Comparison of ENCODE assay signal across 1 cellular context in the genomic region with DNA sequence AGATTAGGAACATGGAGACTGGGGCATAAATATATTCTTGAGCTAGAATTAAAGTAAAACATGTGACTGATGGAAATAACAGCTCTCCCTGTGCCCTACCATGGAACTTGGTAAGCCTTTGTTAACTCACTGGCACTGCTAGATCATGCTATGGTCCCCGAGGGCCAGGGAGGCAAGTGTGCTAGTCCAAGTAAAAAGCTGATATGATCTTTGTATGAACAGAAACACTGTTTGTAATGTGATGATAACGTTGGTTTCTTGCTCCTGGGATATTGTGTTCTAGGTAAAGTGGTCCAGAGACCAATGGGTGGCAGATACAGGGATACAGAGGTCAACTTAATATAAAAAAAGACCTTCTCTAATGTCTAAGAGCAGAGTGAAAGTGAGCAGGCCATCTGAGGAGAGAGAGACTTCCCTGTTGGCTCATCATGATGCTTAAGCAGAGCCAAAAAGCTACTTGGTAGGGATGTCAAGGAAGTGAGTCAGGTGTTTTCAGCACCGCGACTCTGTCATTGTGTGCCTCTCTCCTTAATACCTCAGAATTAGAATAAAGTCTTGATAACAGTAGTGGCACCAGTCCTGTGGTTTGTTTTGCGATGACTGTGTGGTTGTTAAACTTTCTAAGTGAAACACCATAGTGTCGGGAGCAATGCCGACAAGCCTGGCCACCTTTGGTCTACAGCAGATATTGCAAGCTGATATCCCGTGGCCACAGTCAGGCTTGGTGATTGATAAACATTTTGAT.
TF ChIP-seq lines count a peak whose summit lies in the region.

No MANE protein-coding gene starts in this region.

TF ChIP-seq in GM12878, 131 proteins besides CTCF, POLR2A, EP300 and RAD21 (continued from another document):
- TF ChIP-seq ZBTB40 (IDR thresholded peaks at IDR 0.05; ENCODE audit: borderline replicate concordance), result no peak
- TF ChIP-seq ATF3 (IDR thresholded peaks at IDR 0.05; ENCODE audit: borderline replicate concordance, extremely low read depth, low read depth, low read length), result no peak
- TF ChIP-seq CREM (IDR thresholded peaks at IDR 0.05; ENCODE audit: low read depth), result peak; percentile 25; the same call in 1 of the 2 replicates
- TF ChIP-seq NFYA (IDR thresholded peaks at IDR 0.05; ENCODE audit: borderline replicate concordance, low read depth, low read length), result no peak
- no peak for TF ChIP-seq E2F8 (IDR thresholded peaks at IDR 0.05; ENCODE audit: low read depth, partially characterized antibody)
- TF ChIP-seq NFXL1 (IDR thresholded peaks at IDR 0.05; ENCODE audit: borderline replicate concordance), result no peak
- TF ChIP-seq BACH1 (IDR thresholded peaks at IDR 0.05; ENCODE audit: borderline replicate concordance), result peak; percentile 58; the same call in 1 of the 2 replicates
- no peak for TF ChIP-seq KLF5 (IDR thresholded peaks at IDR 0.05; ENCODE audit: partially characterized antibody)
- no peak for TF ChIP-seq ASH2L (IDR thresholded peaks at IDR 0.05; ENCODE audit: borderline replicate concordance, low read depth)
- no peak for TF ChIP-seq ZSCAN29 (IDR thresholded peaks at IDR 0.05)
- no peak for TF ChIP-seq MTA3 (IDR thresholded peaks at IDR 0.05; ENCODE audit: borderline replicate concordance, low read length)
- no peak for TF ChIP-seq STAT3 (IDR thresholded peaks at IDR 0.05; ENCODE audit: low read depth, low read length)
- no peak for TF ChIP-seq IRF3 (IDR thresholded peaks at IDR 0.05)
- no peak for TF ChIP-seq CBX3 (IDR thresholded peaks at IDR 0.05; ENCODE audit: borderline replicate concordance, low read depth)
- no peak for TF ChIP-seq SPI1 (IDR thresholded peaks at IDR 0.05; ENCODE audit: borderline replicate concordance, insufficient read depth, low read depth, low read length)
- no peak for TF ChIP-seq TCF7 (IDR thresholded peaks at IDR 0.05; ENCODE audit: borderline replicate concordance)
- TF ChIP-seq, protein P1, sequence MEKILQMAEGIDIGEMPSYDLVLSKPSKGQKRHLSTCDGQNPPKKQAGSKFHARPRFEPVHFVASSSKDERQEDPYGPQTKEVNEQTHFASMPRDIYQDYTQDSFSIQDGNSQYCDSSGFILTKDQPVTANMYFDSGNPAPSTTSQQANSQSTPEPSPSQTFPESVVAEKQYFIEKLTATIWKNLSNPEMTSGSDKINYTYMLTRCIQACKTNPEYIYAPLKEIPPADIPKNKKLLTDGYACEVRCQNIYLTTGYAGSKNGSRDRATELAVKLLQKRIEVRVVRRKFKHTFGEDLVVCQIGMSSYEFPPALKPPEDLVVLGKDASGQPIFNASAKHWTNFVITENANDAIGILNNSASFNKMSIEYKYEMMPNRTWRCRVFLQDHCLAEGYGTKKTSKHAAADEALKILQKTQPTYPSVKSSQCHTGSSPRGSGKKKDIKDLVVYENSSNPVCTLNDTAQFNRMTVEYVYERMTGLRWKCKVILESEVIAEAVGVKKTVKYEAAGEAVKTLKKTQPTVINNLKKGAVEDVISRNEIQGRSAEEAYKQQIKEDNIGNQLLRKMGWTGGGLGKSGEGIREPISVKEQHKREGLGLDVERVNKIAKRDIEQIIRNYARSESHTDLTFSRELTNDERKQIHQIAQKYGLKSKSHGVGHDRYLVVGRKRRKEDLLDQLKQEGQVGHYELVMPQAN (conservative IDR thresholded peaks at IDR 0.05), result no peak
- TF ChIP-seq BHLHE40 (IDR thresholded peaks at IDR 0.05; ENCODE audit: borderline replicate concordance in 1 of 2, low read depth in 2 of 2, low read length in 1 of 2), result peak in 1 of 2 experiments; percentile 19; a peak in 1 of 4 replicates
- no peak for TF ChIP-seq MEF2B (IDR thresholded peaks at IDR 0.05; ENCODE audit: partially characterized antibody, poor library complexity, severe bottlenecking)
- TF ChIP-seq TAF1 (IDR thresholded peaks at IDR 0.05; ENCODE audit: borderline replicate concordance, low read depth, low read length), result no peak
- TF ChIP-seq BMI1 (IDR thresholded peaks at IDR 0.05; ENCODE audit: borderline replicate concordance), result no peak
- no peak for TF ChIP-seq USF1 (IDR thresholded peaks at IDR 0.05; ENCODE audit: borderline replicate concordance, extremely low read length, insufficient read depth, low read depth, low read length)
- no peak for TF ChIP-seq IRF4 (IDR thresholded peaks at IDR 0.05; ENCODE audit: low read depth, low read length)
- TF ChIP-seq, protein P2, sequence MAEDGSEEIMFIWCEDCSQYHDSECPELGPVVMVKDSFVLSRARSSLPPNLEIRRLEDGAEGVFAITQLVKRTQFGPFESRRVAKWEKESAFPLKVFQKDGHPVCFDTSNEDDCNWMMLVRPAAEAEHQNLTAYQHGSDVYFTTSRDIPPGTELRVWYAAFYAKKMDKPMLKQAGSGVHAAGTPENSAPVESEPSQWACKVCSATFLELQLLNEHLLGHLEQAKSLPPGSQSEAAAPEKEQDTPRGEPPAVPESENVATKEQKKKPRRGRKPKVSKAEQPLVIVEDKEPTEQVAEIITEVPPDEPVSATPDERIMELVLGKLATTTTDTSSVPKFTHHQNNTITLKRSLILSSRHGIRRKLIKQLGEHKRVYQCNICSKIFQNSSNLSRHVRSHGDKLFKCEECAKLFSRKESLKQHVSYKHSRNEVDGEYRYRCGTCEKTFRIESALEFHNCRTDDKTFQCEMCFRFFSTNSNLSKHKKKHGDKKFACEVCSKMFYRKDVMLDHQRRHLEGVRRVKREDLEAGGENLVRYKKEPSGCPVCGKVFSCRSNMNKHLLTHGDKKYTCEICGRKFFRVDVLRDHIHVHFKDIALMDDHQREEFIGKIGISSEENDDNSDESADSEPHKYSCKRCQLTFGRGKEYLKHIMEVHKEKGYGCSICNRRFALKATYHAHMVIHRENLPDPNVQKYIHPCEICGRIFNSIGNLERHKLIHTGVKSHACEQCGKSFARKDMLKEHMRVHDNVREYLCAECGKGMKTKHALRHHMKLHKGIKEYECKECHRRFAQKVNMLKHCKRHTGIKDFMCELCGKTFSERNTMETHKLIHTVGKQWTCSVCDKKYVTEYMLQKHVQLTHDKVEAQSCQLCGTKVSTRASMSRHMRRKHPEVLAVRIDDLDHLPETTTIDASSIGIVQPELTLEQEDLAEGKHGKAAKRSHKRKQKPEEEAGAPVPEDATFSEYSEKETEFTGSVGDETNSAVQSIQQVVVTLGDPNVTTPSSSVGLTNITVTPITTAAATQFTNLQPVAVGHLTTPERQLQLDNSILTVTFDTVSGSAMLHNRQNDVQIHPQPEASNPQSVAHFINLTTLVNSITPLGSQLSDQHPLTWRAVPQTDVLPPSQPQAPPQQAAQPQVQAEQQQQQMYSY (CRISPR knock-in tag; IDR thresholded peaks at IDR 0.05), result no peak
- TF ChIP-seq TBL1XR1 (IDR thresholded peaks at IDR 0.05; ENCODE audit: low read depth, low read length), result no peak
- TF ChIP-seq SMC3 (IDR thresholded peaks at IDR 0.05; ENCODE audit: borderline replicate concordance, low read length), result no peak
- TF ChIP-seq ESRRA (IDR thresholded peaks at IDR 0.05; ENCODE audit: low read length), result no peak
- no peak for TF ChIP-seq ELK1 (IDR thresholded peaks at IDR 0.05; ENCODE audit: low read depth, low read length)
- no peak for TF ChIP-seq RFX5 (IDR thresholded peaks at IDR 0.05; ENCODE audit: low read depth, low read length)
- TF ChIP-seq MAX (IDR thresholded peaks at IDR 0.05; ENCODE audit: low read depth, low read length), result no peak
- TF ChIP-seq POU2F2 (IDR thresholded peaks at IDR 0.05; ENCODE audit: borderline replicate concordance, low read depth, low read length), result peak; percentile 89
- no peak for TF ChIP-seq STAT1 (conservative IDR thresholded peaks at IDR 0.05)
- no peak for TF ChIP-seq HDGF (IDR thresholded peaks at IDR 0.05)
- TF ChIP-seq PAX5 (IDR thresholded peaks at IDR 0.05; ENCODE audit: borderline replicate concordance, low read depth, low read length), result peak; percentile 40; the same call in 1 of the 2 replicates
- no peak for TF ChIP-seq ZNF384 (IDR thresholded peaks at IDR 0.05; ENCODE audit: borderline replicate concordance, low read depth, low read length)
- no peak for TF ChIP-seq ZNF207 (IDR thresholded peaks at IDR 0.05; ENCODE audit: borderline replicate concordance)
- 0 out of 2 replicates have a peak, but pooled peaks have one; percentile 7 for TF ChIP-seq YY1 (IDR thresholded peaks at IDR 0.05; ENCODE audit: low read depth, low read length)
- no peak for TF ChIP-seq WRNIP1 (IDR thresholded peaks at IDR 0.05; ENCODE audit: borderline replicate concordance, low read depth, low read length)
- no peak for TF ChIP-seq NR2C1 (IDR thresholded peaks at IDR 0.05)
- 0 out of 2 replicates have a peak, but pooled peaks have one; percentile 36 for TF ChIP-seq PML (IDR thresholded peaks at IDR 0.05; ENCODE audit: low read length)
- TF ChIP-seq KAT2A (conservative IDR thresholded peaks at IDR 0.05; ENCODE audit: control insufficient read depth, low read depth, low read length), result no peak
TF ChIP-seq in GM12878: peak in this region for 16.
